Comparison of ENCODE assay signal across 35 cellular contexts in the genomic region with DNA sequence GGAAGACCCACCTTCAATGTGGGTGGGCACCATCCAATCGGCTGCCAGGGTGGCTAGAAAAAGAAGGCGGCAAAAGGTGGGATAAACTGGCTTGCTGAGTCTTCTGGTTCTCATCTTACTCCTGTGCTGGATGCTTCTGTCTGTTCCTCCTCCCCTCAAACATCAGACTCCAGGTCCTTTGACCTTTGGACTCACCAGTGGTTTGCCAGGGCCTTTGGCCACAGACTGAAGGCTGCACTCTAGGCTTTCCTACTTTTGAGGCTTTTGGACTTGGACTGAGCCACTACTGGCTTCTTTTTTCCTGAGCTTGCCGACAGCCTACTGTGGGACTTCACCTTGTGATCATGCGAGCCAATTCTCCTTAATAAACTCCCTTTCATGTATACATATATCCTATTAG. TPM values are rescaled to one million over a fixed set of nuclear protein-coding genes. Genes with fewer than 3 reads are reported as not detected.
"Had no signal": no experiment of that assay in that cellular context is flagged by ENCODE, and none has a peak within 500 bp of the region (broad histone marks: within the 10 kb centered on the region; RNA-seq: fewer than 3 reads in every experiment).

No MANE protein-coding gene starts in this region.

- H3K4me3 ChIP-seq: ascending aorta, body of pancreas, MG63, Peyer's patch, SJSA1 had no signal

- ATAC-seq: activated CD8-positive, alpha-beta memory T cell treated with anti-CD3 and anti-CD28 coated beads, Interleukin-2, amount 10 ng/mL, durations not matched to agents 7 days and 5 days; activated naive CD4-positive, alpha-beta T cell treated with anti-CD3 and anti-CD28 coated beads, Interleukin-2, amount 50 U/mL, for 72 hours; activated naive CD8-positive, alpha-beta T cell treated with anti-CD3 and anti-CD28 coated beads, Interleukin-2, amount 50 U/mL, for 24 hours; body of pancreas; SK-N-SH treated with all-trans-retinoic acid at 6 μM for 48 hours; T-helper 17 cell had no signal

- DNase-seq: activated B cell treated with CpG ODN at 0.5 μM for 24 hours; activated CD4-positive, alpha-beta T cell treated with anti-CD3 and anti-CD28 coated beads for 1 hour; activated CD4-positive, alpha-beta T cell treated with anti-CD3 and anti-CD28 coated beads, Interleukin-2, amount 10 ng/mL, durations not matched to agents 24 days and 14 days; activated CD4-positive, alpha-beta T cell treated with anti-CD3 and anti-CD28 coated beads, Interleukin-2, amount 50 U/mL, for 48 hours; activated CD8-positive, alpha-beta memory T cell treated with anti-CD3 and anti-CD28 coated beads, Interleukin-2, amount 10 ng/mL, durations not matched to agents 7 days and 5 days; activated effector memory CD4-positive, alpha-beta T cell treated with Interleukin-2 at 50 U/mL for 16 hours; activated naive CD4-positive, alpha-beta T cell; activated naive CD8-positive, alpha-beta T cell treated with anti-CD3 and anti-CD28 coated beads, Interleukin-2, amount 50 U/mL, for 24 hours; activated T-cell treated with anti-CD3 and anti-CD28 coated beads, Interleukin-2, amount 50 U/mL, for 24 hours; amniotic stem cell; body of pancreas; MG63; MV-4-11; NCI-H1092 treated with DMSO at 0.1 percent for 48 hours; NCI-H1417 treated with DMSO at 0.1 percent for 48 hours; NCI-H1694; NCI-H2029; NCI-H345; NCI-H510A; NCI-H526 treated with DMSO at 0.1 percent for 48 hours; NCI-H82; NK-92 treated with Interleukin-12 subunit alpha and Interleukin-12 subunit beta, amount 100 ng/mL, for 24 hours; OCI-M1; Peyer's patch; SHP77; SW 1271; T-helper 17 cell; T-helper 9 cell had no signal

- FAIRE-seq: TTC549 had no signal

- H3K36me3 ChIP-seq: ascending aorta, MG63, Peyer's patch, SJSA1 had no signal

- H3K27me3 ChIP-seq: ascending aorta, body of pancreas, MG63, Peyer's patch, SJSA1 had no signal

- H3K9me3 Mint-ChIP-seq: activated B cell treated with CpG ODN at 0.5 μM for 24 hours; activated naive CD4-positive, alpha-beta T cell treated with anti-CD3 and anti-CD28 coated beads, Interleukin-2, amount 50 U/mL, for 72 hours; activated naive CD8-positive, alpha-beta T cell treated with anti-CD3 and anti-CD28 coated beads, Interleukin-2, amount 50 U/mL, for 24 hours; activated T-cell treated with anti-CD3 and anti-CD28 coated beads, Interleukin-2, amount 50 U/mL, for 24 hours; activated T-helper 1 cell treated with anti-CD3 and anti-CD28 coated beads, Interleukin-12 subunit alpha, Interleukin-12 subunit beta, Interleukin-2, Interleukin-4 antibody, amounts not matched to agents 30 ng/mL and 10 ng/mL and 1 ng/mL, durations not matched to agents 14 hours and 24 hours and 36 hours; central memory CD8-positive, alpha-beta T cell had no signal

- H3K4me1 Mint-ChIP-seq: activated B cell treated with CpG ODN at 0.5 μM for 24 hours; activated CD4-positive, alpha-beta T cell treated with anti-CD3 and anti-CD28 coated beads, Interleukin-2, amount 10 ng/mL, durations not matched to agents 24 days and 14 days; activated naive CD8-positive, alpha-beta T cell treated with anti-CD3 and anti-CD28 coated beads, Interleukin-2, amount 50 U/mL, for 24 hours; central memory CD8-positive, alpha-beta T cell; T-helper 17 cell had no signal

- H3K27ac Mint-ChIP-seq: activated B cell treated with CpG ODN at 0.5 μM for 24 hours; activated CD4-positive, alpha-beta T cell treated with anti-CD3 and anti-CD28 coated beads, Interleukin-2, amount 10 ng/mL, durations not matched to agents 24 days and 14 days; activated CD8-positive, alpha-beta memory T cell treated with anti-CD3 and anti-CD28 coated beads, Interleukin-2, amount 10 ng/mL, durations not matched to agents 7 days and 5 days; activated naive CD4-positive, alpha-beta T cell treated with anti-CD3 and anti-CD28 coated beads, Interleukin-2, amount 50 U/mL, for 72 hours; activated naive CD8-positive, alpha-beta T cell treated with anti-CD3 and anti-CD28 coated beads, Interleukin-2, amount 50 U/mL, for 24 hours; activated T-cell treated with anti-CD3 and anti-CD28 coated beads, Interleukin-2, amount 50 U/mL, for 24 hours; activated T-helper 1 cell treated with anti-CD3 and anti-CD28 coated beads, Interleukin-12 subunit alpha, Interleukin-12 subunit beta, Interleukin-2, Interleukin-4 antibody, amounts not matched to agents 30 ng/mL and 10 ng/mL and 1 ng/mL, durations not matched to agents 14 hours and 24 hours and 36 hours; T-helper 17 cell had no signal

- H3K9me3 ChIP-seq: ascending aorta, body of pancreas, MG63, Peyer's patch, SJSA1 had no signal

- H3K4me1 ChIP-seq: ascending aorta, body of pancreas, Peyer's patch had no signal

- H3K36me3 Mint-ChIP-seq: activated CD8-positive, alpha-beta memory T cell treated with anti-CD3 and anti-CD28 coated beads, Interleukin-2, amount 10 ng/mL, durations not matched to agents 7 days and 5 days; activated naive CD4-positive, alpha-beta T cell treated with anti-CD3 and anti-CD28 coated beads, Interleukin-2, amount 50 U/mL, for 72 hours had no signal

- H3K4me3 Mint-ChIP-seq: activated B cell treated with CpG ODN at 0.5 μM for 24 hours; activated CD4-positive, alpha-beta T cell treated with anti-CD3 and anti-CD28 coated beads, Interleukin-2, amount 10 ng/mL, durations not matched to agents 24 days and 14 days; activated CD8-positive, alpha-beta memory T cell treated with anti-CD3 and anti-CD28 coated beads, Interleukin-2, amount 10 ng/mL, durations not matched to agents 7 days and 5 days; activated naive CD8-positive, alpha-beta T cell treated with anti-CD3 and anti-CD28 coated beads, Interleukin-2, amount 50 U/mL, for 24 hours; activated T-cell treated with anti-CD3 and anti-CD28 coated beads, Interleukin-2, amount 50 U/mL, for 24 hours; activated T-helper 1 cell treated with anti-CD3 and anti-CD28 coated beads, Interleukin-12 subunit alpha, Interleukin-12 subunit beta, Interleukin-2, Interleukin-4 antibody, amounts not matched to agents 30 ng/mL and 10 ng/mL and 1 ng/mL, durations not matched to agents 14 hours and 24 hours and 36 hours; central memory CD8-positive, alpha-beta T cell; T-helper 17 cell had no signal

- H3K27me3 Mint-ChIP-seq: activated B cell treated with CpG ODN at 0.5 μM for 24 hours; activated T-cell treated with anti-CD3 and anti-CD28 coated beads, Interleukin-2, amount 50 U/mL, for 24 hours; central memory CD8-positive, alpha-beta T cell had no signal

- H3K27ac ChIP-seq: ascending aorta, body of pancreas, Peyer's patch, SJSA1 had no signal

RNA-seq across cellular contexts. Expression of a gene that starts 55.9 kb away (rescaled TPM):
- total RNA-seq: activated B cell treated with CpG ODN at 0.5 μM for 24 hours; activated CD4-positive, alpha-beta T cell treated with anti-CD3 and anti-CD28 coated beads, Interleukin-2, amount 10 ng/mL, durations not matched to agents 24 days and 14 days; T-helper 17 cell had no signal
